In the genomic region with DNA sequence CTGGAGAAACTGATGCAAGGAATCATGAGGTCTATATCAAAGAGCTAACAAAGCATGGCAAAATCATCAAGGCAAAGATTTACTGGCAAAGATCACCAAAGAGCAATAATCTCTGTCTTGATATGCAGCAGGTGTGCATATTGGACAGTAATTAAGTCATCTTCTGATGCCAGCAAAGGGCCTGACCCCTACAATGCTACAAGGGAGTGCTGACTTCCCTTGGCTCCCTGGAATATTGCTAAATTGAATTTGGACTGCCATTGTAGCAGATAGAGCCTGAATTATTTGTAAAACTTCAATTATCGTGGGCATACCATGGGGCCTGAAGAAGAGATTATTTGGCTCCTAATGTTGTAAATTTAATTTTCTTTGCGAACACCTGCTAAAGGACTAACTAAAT, we compare ENCODE assay signal across 34 cellular contexts.
"Had no signal": no experiment of that assay in that cellular context is flagged by ENCODE, and none has a peak within 500 bp of the region (broad histone marks: within the 10 kb centered on the region; RNA-seq: fewer than 3 reads in every experiment).

No MANE protein-coding gene starts in this region.

- H3K27me3 ChIP-seq: MG63 had no signal

- H3K36me3 ChIP-seq: MG63 had no signal

- H3K9me3 ChIP-seq: MG63 had no signal

- DNase-seq: Karpas-422, Kasumi-1, MG63, MM.1S, MV-4-11, NCI-H1048, NCI-H1092, NCI-H1092 treated with DMSO at 0.1 percent for 48 hours, NCI-H1105, NCI-H1105 treated with DMSO at 0.1 percent for 48 hours, NCI-H1417, NCI-H1417 treated with DMSO at 0.1 percent for 48 hours, NCI-H1436, NCI-H1436 treated with DMSO at 0.1 percent for 48 hours, NCI-H146, NCI-H1694, NCI-H1694 treated with DMSO at 0.1 percent for 48 hours, NCI-H187, NCI-H187 treated with DMSO at 0.1 percent for 48 hours, NCI-H1930, NCI-H2029, NCI-H2029 treated with DMSO at 0.1 percent for 48 hours, NCI-H2081, NCI-H2081 treated with DMSO at 0.1 percent for 48 hours, NCI-H2107, NCI-H2171, NCI-H2171 treated with DMSO at 0.1 percent for 48 hours, NCI-H2227 treated with DMSO at 0.1 percent for 48 hours, NCI-H226, NCI-H345, NCI-H446, NCI-H446 treated with DMSO at 0.1 percent for 48 hours, NCI-H510A, NCI-H510A treated with DMSO at 0.1 percent for 48 hours had no signal

- H3K4me3 ChIP-seq: MG63 had no signal
